Comparison of ENCODE assay signal across 16 cellular contexts in the genomic region with DNA sequence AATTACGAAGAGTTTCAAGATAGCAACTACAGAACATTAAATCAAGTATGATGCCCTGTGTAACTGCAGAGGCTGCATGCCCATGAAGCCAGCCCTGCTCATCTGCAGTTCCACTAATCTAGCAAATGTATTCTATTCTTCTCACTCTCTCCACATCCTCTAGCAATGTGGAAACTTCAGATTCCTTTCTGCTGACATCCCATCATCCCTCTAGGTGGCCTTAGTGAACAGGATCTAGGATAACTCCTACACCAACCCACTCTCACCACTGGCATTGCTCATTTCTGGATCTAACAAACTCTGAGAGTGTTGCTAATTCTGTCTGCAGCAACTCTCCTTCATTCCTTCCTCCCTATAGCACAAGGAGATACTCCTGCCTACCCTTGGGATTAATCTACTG.
A peak's percentile ranks its signal among the peaks of the same experiment; 100 is the strongest.
DNase-seq lines count a peak whose midpoint lies in the region; ATAC-seq and TF ChIP-seq lines count a peak whose summit lies in the region.
"Had no signal": no experiment of that assay in that cellular context is flagged by ENCODE, and none has a peak within 500 bp of the region (broad histone marks: within the 10 kb centered on the region; RNA-seq: fewer than 3 reads in every experiment).

No MANE protein-coding gene starts in this region.

- no peaks in the 10 kb centered on the region for H4K20me1 ChIP-seq in mammary epithelial cell (ENCODE audit: insufficient read depth, low read length)

- WGBS in mammary epithelial cell (ENCODE audit: low coverage, missing lambda C conversion rate): 100% methylated on average over 1 of the region's 1 CpG

- H3K27ac ChIP-seq in mammary epithelial cell (ENCODE audit: insufficient read depth, low read depth, low read length) (no peak overlapping the region), lower lobe of right lung (no peak overlapping the region)
- H3K27ac ChIP-seq: BLaER1 had no signal

- no peak overlapping the region for H3K9ac ChIP-seq in mammary epithelial cell (ENCODE audit: insufficient read depth, low read length)
- H3K9ac ChIP-seq: BLaER1 had no signal

- H3K4me3 ChIP-seq in AG10803 (ENCODE audit: low read length) (no peak overlapping the region), mammary epithelial cell (replicated peaks in 1 of 3; ENCODE audit: insufficient read depth in 1 of 3, low read depth in 2 of 3, low read length in 3 of 3) (no peak overlapping the region), lower lobe of right lung (no peak overlapping the region)
- H3K4me3 ChIP-seq: BLaER1 had no signal

- no peaks in the 10 kb centered on the region for H3K79me2 ChIP-seq in mammary epithelial cell (ENCODE audit: insufficient read depth, low read length)

- DNase-seq in AG10803 (ENCODE audit: low read depth): peak; percentile 59
- peak; percentile 46 for DNase-seq in HT1080 (ENCODE audit: low read depth)
- peak; percentile 30 for DNase-seq in mammary epithelial cell
- DNase-seq in lower lobe of right lung: no peak
- no peak for DNase-seq in COLO668 (lab: John Stamatoyannopoulos, UW; ENCODE audit: unreplicated experiment)
- DNase-seq in T-helper 2 cell: no peak
- DNase-seq in stimulated activated CD4-positive, alpha-beta T cell treated with anti-CD3 and anti-CD28 coated beads, Interleukin-4, amount 100 ng/mL, for 1 hour: no peak
- DNase-seq in SHP77 (lab: John Stamatoyannopoulos, UW): no peak
- DNase-seq: activated CD4-positive, alpha-beta memory T cell treated with anti-CD3 and anti-CD28 coated beads for 36 hours; activated effector memory CD4-positive, alpha-beta T cell treated with anti-CD3 and anti-CD28 coated beads, Interleukin-2, amount 50 U/mL, for 16 hours; GOT3; NCI-H1092; stimulated activated CD4-positive, alpha-beta T cell treated with anti-CD3 and anti-CD28 coated beads, Interleukin-1b, Interleukin-23, amount 100 ng/mL, for 48 hours; T-helper 9 cell had no signal

- H3K27me3 ChIP-seq in mammary epithelial cell (ENCODE audit: insufficient read depth, low read length) (no peaks in the 10 kb centered on the region), lower lobe of right lung (ENCODE audit: low read depth) (no peaks in the 10 kb centered on the region)
- H3K27me3 ChIP-seq: BLaER1 had no signal

- in situ Hi-C loops in mammary epithelial cell (cut with MboI; ENCODE audit: low sequenced_read_pairs in 2 of 2): no loop called here

- no peak overlapping the region for H2AFZ ChIP-seq in mammary epithelial cell (ENCODE audit: low read depth, low read length)

- H3K4me1 ChIP-seq in mammary epithelial cell (ENCODE audit: insufficient read depth, low read length) (no peaks in the 10 kb centered on the region), lower lobe of right lung (peaks cover 6% of the 10 kb centered on the region)
- H3K4me1 ChIP-seq: BLaER1 had no signal

- intact Hi-C loops in mammary epithelial cell (cut with micrococcal nuclease) (no loop called here), lower lobe of right lung (cut with DNase I) (no loop called here)

- CTCF ChIA-PET in mammary epithelial cell (lab: Charles Lee; ENCODE audit: low non-redundant PET): no interaction called here

- H3K4me2 ChIP-seq in mammary epithelial cell (ENCODE audit: insufficient read depth, low read depth, low read length): no peak overlapping the region
- H3K4me2 ChIP-seq: BLaER1 had no signal

- BruUV-seq in mammary epithelial cell (replicated peaks; lab: Mats Ljungman, UMichigan): no TSS peak

- H3K36me3 ChIP-seq in mammary epithelial cell (ENCODE audit: insufficient read depth, low read length) (peaks cover 2% of the 10 kb centered on the region), lower lobe of right lung (peaks cover 45% of the 10 kb centered on the region)

- ATAC-seq in lower lobe of right lung: peak; percentile 19 to 23
- ATAC-seq: esophagus mucosa had no signal

- 0 out of 2 replicates have a peak, but pooled peaks have one; percentile 13 for TF ChIP-seq CTCF in AG10803 (conservative IDR thresholded peaks at IDR 0.05; ENCODE audit: low read length)
- no peak for TF ChIP-seq CTCF in mammary epithelial cell (conservative IDR thresholded peaks at IDR 0.05 in 1 of 2, IDR thresholded peaks at IDR 0.05 in 1 of 2; ENCODE audit: extremely low read depth in 1 of 2, insufficient read depth in 1 of 2, low read depth in 1 of 2, low read length in 2 of 2)
- TF ChIP-seq CTCF in lower lobe of right lung (IDR thresholded peaks at IDR 0.05): no peak

- dilution Hi-C loops in mammary epithelial cell (cut with HindIII; ENCODE audit: low sequenced_read_pairs): no loop called here

- H3K9me3 ChIP-seq in mammary epithelial cell (replicated peaks; ENCODE audit: insufficient read depth, low read length) (no peaks in the 10 kb centered on the region), lower lobe of right lung (no peaks in the 10 kb centered on the region)
- H3K9me3 ChIP-seq: BLaER1 had no signal

Comparison
In these comparisons a context has a peak if more than half of its experiments do, and no peak if none do; other contexts are left out.
1. DNase-seq: peak in AG10803 (single experiment), HT1080 (single experiment) and mammary epithelial cell (single experiment); none in lower lobe of right lung (single experiment), COLO668 (single experiment), T-helper 2 cell (0 of 5), stimulated activated CD4-positive, alpha-beta T cell treated with anti-CD3 and anti-CD28 coated beads, Interleukin-4, amount 100 ng/mL, for 1 hour (single experiment) and SHP77 (0 of 2).